ENCODE assay signal across 30 cellular contexts in the genomic region with DNA sequence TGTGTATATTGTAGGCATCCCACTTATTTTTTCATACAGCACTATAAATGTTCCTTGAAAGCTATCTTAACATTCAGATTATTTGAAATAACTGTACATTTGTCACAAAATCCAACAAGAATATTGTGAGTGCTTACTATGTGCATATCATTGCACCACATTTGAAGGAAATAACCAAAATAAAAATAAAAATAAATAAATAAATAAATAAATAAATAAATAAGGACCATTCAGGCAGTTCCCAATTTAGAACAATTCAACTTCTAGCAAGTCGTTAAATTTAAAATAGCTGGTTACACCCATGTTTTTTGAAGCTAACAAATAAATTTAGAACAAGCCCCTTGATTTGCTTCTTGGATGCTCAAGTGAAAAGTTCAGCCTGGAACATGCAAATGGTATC.
DNase-seq lines count a peak whose midpoint lies in the region; ATAC-seq, FAIRE-seq and TF ChIP-seq lines count a peak whose summit lies in the region.
"Had no signal": no experiment of that assay in that cellular context is flagged by ENCODE, and none has a peak within 500 bp of the region (broad histone marks: within the 10 kb centered on the region; RNA-seq: fewer than 3 reads in every experiment).

No MANE protein-coding gene starts in this region.

- H3K9me2 ChIP-seq in OCI-LY7 (ENCODE audit: insufficient read depth, low read length), result no peaks in the 10 kb centered on the region

- 84 to 90% methylated on average over 1 of the region's 1 CpG for WGBS in pancreas, 2 donors

- H3K27ac ChIP-seq in HEK293 (ENCODE audit: extremely low read depth, low read depth, low read length), result no peak overlapping the region
- H3K27ac ChIP-seq in pancreas, result no peak overlapping the region
- H3K27ac ChIP-seq in OCI-LY7 (ENCODE audit: low read depth, low read length, poor library complexity, severe bottlenecking), result no peak overlapping the region
- H3K27ac ChIP-seq: 22Rv1; A549; BLaER1; BLaER1 treated with 17β-estradiol and CSF1 and Interleukin-3, amounts not matched to agents 10 nM and 100 nM; C4-2B had no signal

- CTCF ChIA-PET in HEK293 (lab: Yijun Ruan, JAX), result interaction anchor here (0.9 kb wide), 1 partner anchor 15 kb away, joined by 3 read pairs; no protein-coding TSS in a partner anchor
- CTCF ChIA-PET in OCI-LY7 (lab: Charles Lee; ENCODE audit: unreplicated experiment), result no interaction called here

- H3K9me3 ChIP-seq in HEK293 (ENCODE audit: control insufficient read depth, insufficient read depth, low read depth, low read length), result no peaks in the 10 kb centered on the region
- no peaks in the 10 kb centered on the region for H3K9me3 ChIP-seq in pancreas
- no peaks in the 10 kb centered on the region for H3K9me3 ChIP-seq in OCI-LY7 (ENCODE audit: low read length)
- H3K9me3 ChIP-seq: A549; BE2C; BLaER1; BLaER1 treated with 17β-estradiol and CSF1 and Interleukin-3, amounts not matched to agents 10 nM and 100 nM; Caco-2 had no signal

- ATAC-seq in pancreas, result no peak
- ATAC-seq: A549; CD8-positive, alpha-beta T cell had no signal

- BruUV-seq in OCI-LY7 (replicated peaks; lab: Mats Ljungman, UMichigan), result no TSS peak

- H3K4me3 ChIP-seq in HEK293 (ENCODE audit: low read depth, low read length), result no peak overlapping the region
- H3K4me3 ChIP-seq in pancreas, result no peak overlapping the region
- H3K4me3 ChIP-seq in OCI-LY7 (ENCODE audit: low read depth, low read length, poor library complexity, severe bottlenecking), result no peak overlapping the region
- H3K4me3 ChIP-seq: A549; BLaER1; BLaER1 treated with 17β-estradiol and CSF1 and Interleukin-3, amounts not matched to agents 10 nM and 100 nM had no signal

- no peaks in the 10 kb centered on the region for H3K36me3 ChIP-seq in HEK293 (ENCODE audit: control insufficient read depth in 2 of 2, insufficient read depth in 1 of 2, low read length in 2 of 2)
- H3K36me3 ChIP-seq in pancreas, result no peaks in the 10 kb centered on the region
- no peaks in the 10 kb centered on the region for H3K36me3 ChIP-seq in OCI-LY7 (ENCODE audit: insufficient read depth, low read length)
- H3K36me3 ChIP-seq: BE2C; BLaER1; BLaER1 treated with 17β-estradiol and CSF1 and Interleukin-3, amounts not matched to agents 10 nM and 100 nM had no signal

- peak; percentile 32 for FAIRE-seq in pancreas (lab: Jason Lieb, UNC)
- FAIRE-seq: A549, D721Med had no signal

- no peaks in the 10 kb centered on the region for H3K79me2 ChIP-seq in OCI-LY7 (ENCODE audit: insufficient read depth, low read depth, low read length)

- DNase-seq in pancreas (no peak), OCI-LY7 (ENCODE audit: low spot score) (no peak), germinal center (ENCODE audit: low spot score) (no peak)
- DNase-seq: 8988T; ACHN; AML-193; BE2C; C1 segment of cervical spinal cord; Caco-2; Calu3; CD4-positive, alpha-beta memory T cell; CD4-positive, alpha-beta T cell; CD4-positive, CD25-positive, alpha-beta regulatory T cell; CD8-positive, alpha-beta memory T cell; CD8-positive, alpha-beta T cell; COR-L47; DMS 273 treated with DMSO at 0.1 percent for 48 hours; DMS153; DMS53; DMS79; DMS79 treated with DMSO at 0.1 percent for 48 hours; DND-41; EL had no signal

- H3K27me3 ChIP-seq in pancreas, result no peaks in the 10 kb centered on the region
- H3K27me3 ChIP-seq: BE2C; BLaER1; BLaER1 treated with 17β-estradiol and CSF1 and Interleukin-3, amounts not matched to agents 10 nM and 100 nM had no signal

- no peak for TF ChIP-seq CTCF in HEK293 (tag by site-specific recombination; IDR thresholded peaks at IDR 0.05)
- TF ChIP-seq CTCF in pancreas (IDR thresholded peaks at IDR 0.05), result no peak
- TF ChIP-seq CTCF in OCI-LY7 (conservative IDR thresholded peaks at IDR 0.05; ENCODE audit: low read length), result no peak

- H2AFZ ChIP-seq in OCI-LY7 (ENCODE audit: low read length), result no peak overlapping the region

- no peaks in the 10 kb centered on the region for H4K20me1 ChIP-seq in OCI-LY7 (ENCODE audit: insufficient read depth, low read length)
- H4K20me1 ChIP-seq: BLaER1; BLaER1 treated with 17β-estradiol and CSF1 and Interleukin-3, amounts not matched to agents 10 nM and 100 nM had no signal

- POLR2A ChIA-PET in HEK293 (lab: Yijun Ruan, JAX), result no interaction called here
- POLR2A ChIA-PET in OCI-LY7 (lab: Charles Lee), result no interaction called here

- H3K4me2 ChIP-seq in OCI-LY7 (ENCODE audit: low read length), result no peak overlapping the region
- H3K4me2 ChIP-seq: A549; BLaER1; BLaER1 treated with 17β-estradiol and CSF1 and Interleukin-3, amounts not matched to agents 10 nM and 100 nM had no signal

- H3K4me1 ChIP-seq in HEK293 (ENCODE audit: control insufficient read depth, insufficient read depth, low read length) (no peaks in the 10 kb centered on the region; the same call in 1 of the 2 replicates), pancreas (no peaks in the 10 kb centered on the region), OCI-LY7 (ENCODE audit: insufficient read depth, low read length, poor library complexity, severe bottlenecking) (no peaks in the 10 kb centered on the region)
- H3K4me1 ChIP-seq: A549; BE2C; BLaER1; BLaER1 treated with 17β-estradiol and CSF1 and Interleukin-3, amounts not matched to agents 10 nM and 100 nM; Caco-2 had no signal

- intact Hi-C loops in pancreas (cut with DNase I) (no loop called here), OCI-LY7 (cut with micrococcal nuclease; ENCODE audit: unreplicated experiment) (no loop called here)

TF ChIP-seq in HEK293, 187 proteins besides CTCF, POLR2A, EP300 and RAD21 (continues in another document):
- no peak for TF ChIP-seq ZNF777 (tag by site-specific recombination; IDR thresholded peaks at IDR 0.05; ENCODE audit: borderline replicate concordance)
- TF ChIP-seq, protein P1, sequence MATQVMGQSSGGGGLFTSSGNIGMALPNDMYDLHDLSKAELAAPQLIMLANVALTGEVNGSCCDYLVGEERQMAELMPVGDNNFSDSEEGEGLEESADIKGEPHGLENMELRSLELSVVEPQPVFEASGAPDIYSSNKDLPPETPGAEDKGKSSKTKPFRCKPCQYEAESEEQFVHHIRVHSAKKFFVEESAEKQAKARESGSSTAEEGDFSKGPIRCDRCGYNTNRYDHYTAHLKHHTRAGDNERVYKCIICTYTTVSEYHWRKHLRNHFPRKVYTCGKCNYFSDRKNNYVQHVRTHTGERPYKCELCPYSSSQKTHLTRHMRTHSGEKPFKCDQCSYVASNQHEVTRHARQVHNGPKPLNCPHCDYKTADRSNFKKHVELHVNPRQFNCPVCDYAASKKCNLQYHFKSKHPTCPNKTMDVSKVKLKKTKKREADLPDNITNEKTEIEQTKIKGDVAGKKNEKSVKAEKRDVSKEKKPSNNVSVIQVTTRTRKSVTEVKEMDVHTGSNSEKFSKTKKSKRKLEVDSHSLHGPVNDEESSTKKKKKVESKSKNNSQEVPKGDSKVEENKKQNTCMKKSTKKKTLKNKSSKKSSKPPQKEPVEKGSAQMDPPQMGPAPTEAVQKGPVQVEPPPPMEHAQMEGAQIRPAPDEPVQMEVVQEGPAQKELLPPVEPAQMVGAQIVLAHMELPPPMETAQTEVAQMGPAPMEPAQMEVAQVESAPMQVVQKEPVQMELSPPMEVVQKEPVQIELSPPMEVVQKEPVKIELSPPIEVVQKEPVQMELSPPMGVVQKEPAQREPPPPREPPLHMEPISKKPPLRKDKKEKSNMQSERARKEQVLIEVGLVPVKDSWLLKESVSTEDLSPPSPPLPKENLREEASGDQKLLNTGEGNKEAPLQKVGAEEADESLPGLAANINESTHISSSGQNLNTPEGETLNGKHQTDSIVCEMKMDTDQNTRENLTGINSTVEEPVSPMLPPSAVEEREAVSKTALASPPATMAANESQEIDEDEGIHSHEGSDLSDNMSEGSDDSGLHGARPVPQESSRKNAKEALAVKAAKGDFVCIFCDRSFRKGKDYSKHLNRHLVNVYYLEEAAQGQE (tag by site-specific recombination; IDR thresholded peaks at IDR 0.05), result peak; percentile 27; the same call in 1 of the 2 replicates
- peak; percentile 20; the same call in 1 of the 2 replicates for TF ChIP-seq ZNF623 (tag by site-specific recombination; IDR thresholded peaks at IDR 0.05)
- peak; percentile 24; the same call in 1 of the 2 replicates for TF ChIP-seq ZNF555 (tag by site-specific recombination; conservative IDR thresholded peaks at IDR 0.05)
- TF ChIP-seq, protein P2, sequence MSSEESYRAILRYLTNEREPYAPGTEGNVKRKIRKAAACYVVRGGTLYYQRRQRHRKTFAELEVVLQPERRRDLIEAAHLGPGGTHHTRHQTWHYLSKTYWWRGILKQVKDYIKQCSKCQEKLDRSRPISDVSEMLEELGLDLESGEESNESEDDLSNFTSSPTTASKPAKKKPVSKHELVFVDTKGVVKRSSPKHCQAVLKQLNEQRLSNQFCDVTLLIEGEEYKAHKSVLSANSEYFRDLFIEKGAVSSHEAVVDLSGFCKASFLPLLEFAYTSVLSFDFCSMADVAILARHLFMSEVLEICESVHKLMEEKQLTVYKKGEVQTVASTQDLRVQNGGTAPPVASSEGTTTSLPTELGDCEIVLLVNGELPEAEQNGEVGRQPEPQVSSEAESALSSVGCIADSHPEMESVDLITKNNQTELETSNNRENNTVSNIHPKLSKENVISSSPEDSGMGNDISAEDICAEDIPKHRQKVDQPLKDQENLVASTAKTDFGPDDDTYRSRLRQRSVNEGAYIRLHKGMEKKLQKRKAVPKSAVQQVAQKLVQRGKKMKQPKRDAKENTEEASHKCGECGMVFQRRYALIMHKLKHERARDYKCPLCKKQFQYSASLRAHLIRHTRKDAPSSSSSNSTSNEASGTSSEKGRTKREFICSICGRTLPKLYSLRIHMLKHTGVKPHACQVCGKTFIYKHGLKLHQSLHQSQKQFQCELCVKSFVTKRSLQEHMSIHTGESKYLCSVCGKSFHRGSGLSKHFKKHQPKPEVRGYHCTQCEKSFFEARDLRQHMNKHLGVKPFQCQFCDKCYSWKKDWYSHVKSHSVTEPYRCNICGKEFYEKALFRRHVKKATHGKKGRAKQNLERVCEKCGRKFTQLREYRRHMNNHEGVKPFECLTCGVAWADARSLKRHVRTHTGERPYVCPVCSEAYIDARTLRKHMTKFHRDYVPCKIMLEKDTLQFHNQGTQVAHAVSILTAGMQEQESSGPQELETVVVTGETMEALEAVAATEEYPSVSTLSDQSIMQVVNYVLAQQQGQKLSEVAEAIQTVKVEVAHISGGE (tag by site-specific recombination; conservative IDR thresholded peaks at IDR 0.05; ENCODE audit: low read depth), result peak; percentile 71
- TF ChIP-seq KLF16 (tag by site-specific recombination; IDR thresholded peaks at IDR 0.05), result no peak
- TF ChIP-seq HOXC10 (CRISPR knock-in tag; IDR thresholded peaks at IDR 0.05), result no peak
- peak; percentile 15; the same call in 1 of the 2 replicates for TF ChIP-seq ZNF140 (tag by site-specific recombination; IDR thresholded peaks at IDR 0.05)
